Comparison of ENCODE assay signal across 14 cellular contexts in genomic region chr7:71509381-71509780, GRCh38.
"Had no signal": no experiment of that assay in that cellular context is flagged by ENCODE, and none has a peak within 500 bp of the region (broad histone marks: within the 10 kb centered on the region; RNA-seq: fewer than 3 reads in every experiment).

No MANE protein-coding gene starts in this region.

- DNase-seq: cortex of kidney; dorsolateral prefrontal cortex; effector CD8-positive, alpha-beta T cell; foreskin fibroblast; glutamatergic neuron; immature natural killer cell; left lung; mesenchymal stem cell; natural killer cell; posterior cingulate gyrus; stimulated activated CD4-positive, alpha-beta T cell treated with anti-CD3 and anti-CD28 coated beads, Interleukin-2, amount 100 ng/mL, for 48 hours; stimulated activated naive CD4-positive, alpha-beta T cell treated with Interleukin-2 at 50 U/mL for 16 hours; trophoblast cell had no signal

- ATAC-seq: gastroesophageal sphincter, left lung, natural killer cell had no signal
